ENCODE assay signal across 21 cellular contexts in genomic region chr18:10242922-10243680, GRCh38.
DNase-seq lines count a peak whose midpoint lies in the region; ATAC-seq and TF ChIP-seq lines count a peak whose summit lies in the region.
"Had no signal": no experiment of that assay in that cellular context is flagged by ENCODE, and none has a peak within 500 bp of the region (broad histone marks: within the 10 kb centered on the region; RNA-seq: fewer than 3 reads in every experiment).

No MANE protein-coding gene starts in this region.

- peaks cover 75% of the 10 kb centered on the region for H3K4me1 Mint-ChIP-seq in brain
- H3K4me1 Mint-ChIP-seq: activated naive CD8-positive, alpha-beta T cell treated with anti-CD3 and anti-CD28 coated beads, Interleukin-2, amount 10 ng/mL, durations not matched to agents 7 days and 5 days; IgD-negative memory B cell; stimulated activated naive CD8-positive, alpha-beta T cell treated with anti-CD3 and anti-CD28 coated beads, Interleukin-15, amount 100 ng/mL, for 72 hours had no signal

- H2BK5ac ChIP-seq in mesendoderm (ENCODE audit: low read length) = no peak overlapping the region

- H3K4me2 ChIP-seq in mesendoderm (ENCODE audit: low read length) = no peak overlapping the region

- H3K23ac ChIP-seq in mesendoderm (ENCODE audit: low read length) = no peak overlapping the region

- no peaks in the 10 kb centered on the region for H3K27me3 ChIP-seq in mesendoderm (ENCODE audit: insufficient read depth, low read length, poor library complexity)
- H3K27me3 ChIP-seq: vagina had no signal

- H3K4ac ChIP-seq in mesendoderm (ENCODE audit: low read depth, low read length) = peak overlapping the region; percentile 46

- no peak overlapping the region for H3K27ac ChIP-seq in mesendoderm (ENCODE audit: low read depth, low read length)
- H3K27ac ChIP-seq: heart left ventricle, RWPE1, sigmoid colon, vagina had no signal

- H3K4me3 ChIP-seq in mesendoderm (ENCODE audit: low read length) = no peak overlapping the region
- H3K4me3 ChIP-seq: heart left ventricle, sigmoid colon, vagina had no signal

- no peak overlapping the region for H4K5ac ChIP-seq in mesendoderm (ENCODE audit: low read length)

- H3K36me3 Mint-ChIP-seq in brain = no peaks in the 10 kb centered on the region
- H3K36me3 Mint-ChIP-seq: activated naive CD8-positive, alpha-beta T cell treated with anti-CD3 and anti-CD28 coated beads, Interleukin-2, amount 10 ng/mL, durations not matched to agents 7 days and 5 days; IgD-negative memory B cell had no signal

- H3K9ac ChIP-seq in mesendoderm (ENCODE audit: low read length) = no peak overlapping the region

- no peak overlapping the region for H2AK5ac ChIP-seq in mesendoderm (ENCODE audit: low read length)

- peak overlapping the region; percentile 12 for H3K56ac ChIP-seq in mesendoderm (ENCODE audit: low read length)

- peak overlapping the region; percentile 36 to 94 (median 60) for H3K27ac Mint-ChIP-seq in brain
- H3K27ac Mint-ChIP-seq: activated naive CD8-positive, alpha-beta T cell treated with anti-CD3 and anti-CD28 coated beads, Interleukin-2, amount 10 ng/mL, durations not matched to agents 7 days and 5 days; activated T-cell treated with anti-CD3 and anti-CD28 coated beads, Interleukin-2, amount 50 U/mL, for 72 hours; CD4-positive, alpha-beta T cell; IgD-negative memory B cell had no signal

- H3K79me2 ChIP-seq in mesendoderm (ENCODE audit: control insufficient read depth, insufficient read depth, low read length) = no peaks in the 10 kb centered on the region

- no peak overlapping the region for H2BK15ac ChIP-seq in mesendoderm (replicated peaks; ENCODE audit: low read depth)

- H3K4me1 ChIP-seq in mesendoderm (ENCODE audit: control insufficient read depth, low read depth, low read length) = peaks cover 17% of the 10 kb centered on the region

- no peak for TF ChIP-seq CTCF in brain (conservative IDR thresholded peaks at IDR 0.05)

- H3K4me3 Mint-ChIP-seq in brain = no peak overlapping the region
- H3K4me3 Mint-ChIP-seq: activated naive CD8-positive, alpha-beta T cell treated with anti-CD3 and anti-CD28 coated beads, Interleukin-2, amount 10 ng/mL, durations not matched to agents 7 days and 5 days; activated T-cell treated with anti-CD3 and anti-CD28 coated beads, Interleukin-2, amount 50 U/mL, for 72 hours; CD4-positive, alpha-beta T cell; IgD-negative memory B cell; stimulated activated naive CD8-positive, alpha-beta T cell treated with anti-CD3 and anti-CD28 coated beads, Interleukin-15, amount 100 ng/mL, for 72 hours had no signal

- no peaks in the 10 kb centered on the region for H3K79me1 ChIP-seq in mesendoderm (ENCODE audit: low read length)

- H3K27me3 Mint-ChIP-seq in brain = peaks cover 11% of the 10 kb centered on the region
- H3K27me3 Mint-ChIP-seq: activated naive CD8-positive, alpha-beta T cell treated with anti-CD3 and anti-CD28 coated beads, Interleukin-2, amount 10 ng/mL, durations not matched to agents 7 days and 5 days; CD4-positive, alpha-beta T cell; IgD-negative memory B cell; stimulated activated naive CD8-positive, alpha-beta T cell treated with anti-CD3 and anti-CD28 coated beads, Interleukin-15, amount 100 ng/mL, for 72 hours had no signal

- no peaks in the 10 kb centered on the region for H3K9me3 Mint-ChIP-seq in brain
- H3K9me3 Mint-ChIP-seq: activated naive CD8-positive, alpha-beta T cell treated with anti-CD3 and anti-CD28 coated beads, Interleukin-2, amount 10 ng/mL, durations not matched to agents 7 days and 5 days; activated T-cell treated with anti-CD3 and anti-CD28 coated beads, Interleukin-2, amount 50 U/mL, for 72 hours; CD4-positive, alpha-beta T cell; IgD-negative memory B cell; stimulated activated naive CD8-positive, alpha-beta T cell treated with anti-CD3 and anti-CD28 coated beads, Interleukin-15, amount 100 ng/mL, for 72 hours had no signal

- no CpG with 5 or more reads among the region's 7 CpGs for WGBS in mesendoderm (ENCODE audit: extremely low coverage, insufficient coverage, low lambda C conversion rate)

- no peaks in the 10 kb centered on the region for H3K36me3 ChIP-seq in mesendoderm (ENCODE audit: control insufficient read depth, insufficient read depth, low read length)
- H3K36me3 ChIP-seq: heart left ventricle, sigmoid colon, vagina had no signal

- DNase-seq in COLO829 (ENCODE audit: low spot score) = peak; percentile 8
- DNase-seq in NCI-H1048 (lab: John Stamatoyannopoulos, UW) = peak; percentile 83
- peak; percentile 78 for DNase-seq in mesendoderm
- DNase-seq in NCI-H2107 (lab: John Stamatoyannopoulos, UW) = no peak
- DNase-seq: activated naive CD8-positive, alpha-beta T cell treated with anti-CD3 and anti-CD28 coated beads, Interleukin-2, amount 10 ng/mL, durations not matched to agents 7 days and 5 days; activated T-cell treated with anti-CD3 and anti-CD28 coated beads, Interleukin-2, amount 50 U/mL, for 72 hours; CD4-positive, alpha-beta T cell; heart left ventricle; kidney; MV-4-11; occipital lobe; sigmoid colon; stimulated activated naive CD8-positive, alpha-beta T cell treated with anti-CD3 and anti-CD28 coated beads, Interleukin-15, amount 100 ng/mL, for 72 hours; T-helper 1 cell had no signal

- no peak overlapping the region for H3K18ac ChIP-seq in mesendoderm (ENCODE audit: low read length)

- no peak overlapping the region for H4K8ac ChIP-seq in mesendoderm (ENCODE audit: low read depth, low read length)

- H2BK120ac ChIP-seq in mesendoderm (ENCODE audit: low read depth, low read length) = no peak overlapping the region

- ATAC-seq in HG03097 (IDR thresholded peaks at IDR 0.05; ENCODE audit: low FRiP score, unreplicated experiment) (no peak), HG03045 (IDR thresholded peaks at IDR 0.05; ENCODE audit: unreplicated experiment) (no peak), GM21576 (IDR thresholded peaks at IDR 0.05; ENCODE audit: unreplicated experiment) (no peak)
- ATAC-seq: activated T-cell treated with anti-CD3 and anti-CD28 coated beads, Interleukin-2, amount 50 U/mL, for 72 hours; heart left ventricle; stimulated activated naive CD8-positive, alpha-beta T cell treated with anti-CD3 and anti-CD28 coated beads, Interleukin-15, amount 100 ng/mL, for 72 hours had no signal
